ENCODE assay signal across 6 cellular contexts in genomic region chr9:70293214-70293613, GRCh38.
"Had no signal": no experiment of that assay in that cellular context is flagged by ENCODE, and none has a peak within 500 bp of the region (broad histone marks: within the 10 kb centered on the region; RNA-seq: fewer than 3 reads in every experiment).

No MANE protein-coding gene starts in this region.

- H3K27ac Mint-ChIP-seq: GM23338, H9 had no signal

- ATAC-seq: GM23338 had no signal

- H3K4me3 Mint-ChIP-seq: GM23338, H9 had no signal

- H3K27me3 Mint-ChIP-seq: IgD-negative memory B cell had no signal

- DNase-seq: H9, HCEC 1CT had no signal

- H3K4me1 Mint-ChIP-seq: GM23338, H9, IgD-negative memory B cell had no signal

- FAIRE-seq: H1, HTR-8/SVneo had no signal

- H3K4me2 ChIP-seq: GM23338 had no signal

- H3K4me3 ChIP-seq: GM23338 had no signal

- H2AFZ ChIP-seq: GM23338 had no signal
